7 cellular contexts compared by ENCODE assay signal in genomic region chr11:8639655-8640054, GRCh38. TPM values are rescaled to one million over a fixed set of nuclear protein-coding genes. Genes with fewer than 3 reads are reported as not detected.
"Had no signal": no experiment of that assay in that cellular context is flagged by ENCODE, and none has a peak within 500 bp of the region (broad histone marks: within the 10 kb centered on the region; RNA-seq: fewer than 3 reads in every experiment).

No MANE protein-coding gene starts in this region.

- FAIRE-seq: H54, HepG2 had no signal

- H3K27ac ChIP-seq: GM23248 had no signal

- ATAC-seq: HepG2 had no signal

- H3K4me3 ChIP-seq: GM23248 had no signal

- H2AFZ ChIP-seq: GM23248 had no signal

- H3K9ac ChIP-seq: GM23248 had no signal

- DNase-seq: GM23248, GOT3, HCEC 1CT, KBM-7 had no signal

RNA-seq across cellular contexts. Expression of gene STK33, which starts 45.6 kb away (rescaled TPM):
- total RNA-seq: GM23248, HT-29 had no signal
- polyA plus RNA-seq: GM23248 had no signal
